13 cellular contexts compared by ENCODE assay signal in the genomic region with DNA sequence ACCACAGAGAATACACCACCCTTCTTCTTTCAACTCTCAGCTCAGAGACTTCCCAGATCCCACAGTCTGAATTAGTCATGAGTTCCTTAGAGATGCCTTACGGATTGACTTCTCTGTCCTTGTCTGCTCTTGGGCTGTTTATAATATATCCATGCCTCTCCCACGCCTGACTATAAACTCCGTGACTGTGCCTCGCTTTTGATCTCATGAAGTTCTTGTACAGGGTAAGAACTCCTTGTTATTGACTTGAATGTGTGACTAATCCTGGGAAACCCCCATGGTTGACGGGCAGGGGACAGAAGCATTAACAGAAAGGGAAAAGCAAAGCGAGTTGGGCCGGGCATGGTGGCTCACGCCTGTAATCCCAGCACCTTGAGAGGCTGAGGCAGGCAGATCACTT.
DNase-seq lines count a peak whose midpoint lies in the region; ATAC-seq, FAIRE-seq and TF ChIP-seq lines count a peak whose summit lies in the region.
"Had no signal": no experiment of that assay in that cellular context is flagged by ENCODE, and none has a peak within 500 bp of the region (broad histone marks: within the 10 kb centered on the region; RNA-seq: fewer than 3 reads in every experiment).

No MANE protein-coding gene starts in this region.

- no peaks in the 10 kb centered on the region for H3K36me3 Mint-ChIP-seq in immature natural killer cell
- H3K36me3 Mint-ChIP-seq: stimulated activated naive B cell treated with anti-CD40 and anti-IgM and Interleukin-4, amounts not matched to agents 10 μg/mL and 1 μg/mL and 100 μg/mL, for 72 hours had no signal

- no peaks in the 10 kb centered on the region for H3K36me3 ChIP-seq in GM12878 (ENCODE audit: control insufficient read depth in 2 of 2, insufficient read depth in 2 of 2, low read length in 1 of 2)
- H3K36me3 ChIP-seq in left lung: no peaks in the 10 kb centered on the region
- H3K36me3 ChIP-seq in aorta (ENCODE audit: control insufficient read depth in 1 of 2, insufficient read depth in 2 of 2, low read length in 1 of 2): no peaks in the 10 kb centered on the region

- no peak overlapping the region for H3K9ac ChIP-seq in GM12878 (ENCODE audit: control insufficient read depth, insufficient read depth, low read length)

- POLR2A ChIA-PET in GM12878 (lab: Charles Lee): no interaction called here

- ATAC-seq in GM12878 (peak; percentile 18; the same call in 2 of the 3 replicates), left lung (peak; percentile 24), GM18519 (IDR thresholded peaks at IDR 0.05; ENCODE audit: low FRiP score, unreplicated experiment) (no peak), aorta (ENCODE audit: low FRiP score) (no peak)
- ATAC-seq: stimulated activated naive B cell treated with anti-CD40 and anti-IgM and Interleukin-4, amounts not matched to agents 10 μg/mL and 1 μg/mL and 100 μg/mL, for 72 hours had no signal

- H3K27me3 Mint-ChIP-seq in immature natural killer cell (ENCODE audit: low read depth in 3 of 3): peaks cover 4 to 6% (median 5%) of the 10 kb centered on the region in 3 donors

- WGBS in GM12878 (ENCODE audit: insufficient coverage, insufficient replicate concordance, low lambda C conversion rate, missing lambda C conversion rate): 25% methylated on average over 8 of the region's 8 CpGs
- 90 to 96% methylated on average over 8 of the region's 8 CpGs for WGBS in aorta, 2 donors

- H3K9me3 ChIP-seq in GM12878 (replicated peaks; ENCODE audit: control insufficient read depth, insufficient read depth, low read length) (no peaks in the 10 kb centered on the region), left lung (no peaks in the 10 kb centered on the region), aorta (ENCODE audit: control insufficient read depth, low read length) (no peaks in the 10 kb centered on the region)

- peak; percentile 42 for DNase-seq in AG10803 (ENCODE audit: low read depth)
- peak; percentile 23 for DNase-seq in HCEC 1CT
- DNase-seq in GM12878 (ENCODE audit: low read depth, low spot score): no peak
- DNase-seq in left lung: no peak
- DNase-seq in NCI-H1436 (lab: John Stamatoyannopoulos, UW): no peak
- DNase-seq in immature natural killer cell: no peak
- no peak for DNase-seq in aorta
- DNase-seq: activated effector memory CD4-positive, alpha-beta T cell treated with Interleukin-2 at 50 U/mL for 16 hours; effector CD8-positive, alpha-beta T cell; NCI-H187 treated with DMSO at 0.1 percent for 48 hours; nephron progenitor cell; stimulated activated naive B cell treated with anti-CD40 and anti-IgM and Interleukin-4, amounts not matched to agents 10 μg/mL and 1 μg/mL and 100 μg/mL, for 72 hours had no signal

- BruUV-seq in GM12878 (replicated peaks; lab: Mats Ljungman, UMichigan): no TSS peak

- no peaks in the 10 kb centered on the region for H3K79me2 ChIP-seq in GM12878 (ENCODE audit: control insufficient read depth, insufficient read depth, low read length)

- TF ChIP-seq EP300 in GM12878 (IDR thresholded peaks at IDR 0.05; ENCODE audit: borderline replicate concordance in 1 of 2, control insufficient read depth in 1 of 2, low read depth in 2 of 2, low read length in 2 of 2): no peak

- H3K4me1 ChIP-seq in GM12878 (ENCODE audit: control insufficient read depth, insufficient read depth, low read length) (no peaks in the 10 kb centered on the region; the same call in 1 of the 2 replicates), left lung (peaks cover 4 to 20% of the 10 kb centered on the region in 2 donors), aorta (ENCODE audit: control insufficient read depth in 1 of 2, insufficient read depth in 2 of 2, low read length in 2 of 2) (no peaks in the 10 kb centered on the region)

- no peaks in the 10 kb centered on the region for H3K9me3 Mint-ChIP-seq in immature natural killer cell
- H3K9me3 Mint-ChIP-seq: nephron progenitor cell; stimulated activated naive B cell treated with anti-CD40 and anti-IgM and Interleukin-4, amounts not matched to agents 10 μg/mL and 1 μg/mL and 100 μg/mL, for 72 hours had no signal

- H3K27ac Mint-ChIP-seq in immature natural killer cell: no peak overlapping the region
- H3K27ac Mint-ChIP-seq: nephron progenitor cell; stimulated activated naive B cell treated with anti-CD40 and anti-IgM and Interleukin-4, amounts not matched to agents 10 μg/mL and 1 μg/mL and 100 μg/mL, for 72 hours had no signal

- peaks cover 9 to 15% of the 10 kb centered on the region in 2 donors for H3K4me1 Mint-ChIP-seq in immature natural killer cell

- FAIRE-seq in GM12878 (lab: Jason Lieb, UNC): no peak

- intact Hi-C loops in GM12878 (cut with micrococcal nuclease; ENCODE audit: unreplicated experiment): no loop called here
- intact Hi-C loops in left lung (cut with DNase I): no loop called here
- intact Hi-C loops in aorta (cut with DNase I): loop anchor here in 1 of 2 donors (10.0 kb wide), 1 partner anchor 1237 kb away; no protein-coding TSS in a partner anchor

- TF ChIP-seq RAD21 in GM12878 (IDR thresholded peaks at IDR 0.05; ENCODE audit: insufficient read depth, low read depth, low read length): no peak

- in situ Hi-C loops in GM12878 (cut with MboI): loop anchor here (10.0 kb wide), 1 partner anchor 987 kb away; no protein-coding TSS in a partner anchor

- no peak overlapping the region for H3K4me3 ChIP-seq in AG10803 (ENCODE audit: low read length)
- H3K4me3 ChIP-seq in GM12878: no peak overlapping the region
- no peak overlapping the region for H3K4me3 ChIP-seq in left lung
- no peak overlapping the region for H3K4me3 ChIP-seq in aorta (ENCODE audit: low read length in 2 of 2)

- TF ChIP-seq CTCF in AG10803 (conservative IDR thresholded peaks at IDR 0.05; ENCODE audit: low read length) (no peak), GM12878 (IDR thresholded peaks at IDR 0.05 in 2 of 3, conservative IDR thresholded peaks at IDR 0.05 in 1 of 3; ENCODE audit: control insufficient read depth in 2 of 3, extremely low read depth in 1 of 3, insufficient read depth in 1 of 3, low read depth in 3 of 3, low read length in 3 of 3) (no peak), left lung (IDR thresholded peaks at IDR 0.05) (no peak)

- no peak overlapping the region for H2AFZ ChIP-seq in GM12878 (ENCODE audit: control insufficient read depth, low read depth, low read length)

- no peak overlapping the region for H3K27ac ChIP-seq in GM12878 (ENCODE audit: control insufficient read depth, insufficient read depth)
- H3K27ac ChIP-seq in left lung: no peak overlapping the region
- H3K27ac ChIP-seq in aorta (ENCODE audit: low read depth in 1 of 2, low read length in 2 of 2): no peak overlapping the region

- SMC1A ChIA-PET in GM12878 (lab: Charles Lee; ENCODE audit: uncharacterized antibody, unreplicated experiment): interaction anchor here (0.8 to 1.4 kb wide), 3 partner anchors 10 to 21 kb away, joined by 3 read pairs; no protein-coding TSS in a partner anchor

- no peak overlapping the region for H3K4me3 Mint-ChIP-seq in immature natural killer cell
- H3K4me3 Mint-ChIP-seq: nephron progenitor cell; stimulated activated naive B cell treated with anti-CD40 and anti-IgM and Interleukin-4, amounts not matched to agents 10 μg/mL and 1 μg/mL and 100 μg/mL, for 72 hours had no signal

- no peak overlapping the region for H3K4me2 ChIP-seq in GM12878 (ENCODE audit: control insufficient read depth, insufficient read depth)

- RAD21 ChIA-PET in GM12878 (lab: Charles Lee; ENCODE audit: unreplicated experiment): interaction anchor here (3.0 kb wide), 1 partner anchor 159 kb away, joined by 7 read pairs; no protein-coding TSS in a partner anchor

- H4K20me1 ChIP-seq in GM12878 (ENCODE audit: control insufficient read depth, insufficient read depth): no peaks in the 10 kb centered on the region

- H3K27me3 ChIP-seq in GM12878 (replicated peaks in 1 of 2; ENCODE audit: control insufficient read depth in 2 of 2, insufficient read depth in 2 of 2, low read length in 1 of 2) (no peaks in the 10 kb centered on the region), left lung (no peaks in the 10 kb centered on the region), aorta (ENCODE audit: control insufficient read depth in 1 of 2, insufficient read depth in 2 of 2, low read length in 1 of 2) (no peaks in the 10 kb centered on the region)

- CTCF ChIA-PET in GM12878 (lab: Yijun Ruan, JAX): interaction anchor here (1.0 to 6.8 kb wide), 3 partner anchors 12 to 158 kb away, joined by 3 to 72 read pairs (median 43); no protein-coding TSS in a partner anchor

- no peak for TF ChIP-seq POLR2A in GM12878 (IDR thresholded peaks at IDR 0.05; ENCODE audit: low read depth, low read length)

TF ChIP-seq in GM12878, 131 proteins besides CTCF, POLR2A, EP300 and RAD21:
- TF ChIP-seq IKZF2 (IDR thresholded peaks at IDR 0.05) (no peak), CHD1 (IDR thresholded peaks at IDR 0.05; ENCODE audit: low read depth, low read length) (no peak), ZNF207 (IDR thresholded peaks at IDR 0.05; ENCODE audit: borderline replicate concordance) (no peak), SUZ12 (IDR thresholded peaks at IDR 0.05; ENCODE audit: unreplicated experiment) (no peak)
- TF ChIP-seq, protein P1, sequence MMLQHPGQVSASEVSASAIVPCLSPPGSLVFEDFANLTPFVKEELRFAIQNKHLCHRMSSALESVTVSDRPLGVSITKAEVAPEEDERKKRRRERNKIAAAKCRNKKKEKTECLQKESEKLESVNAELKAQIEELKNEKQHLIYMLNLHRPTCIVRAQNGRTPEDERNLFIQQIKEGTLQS (IDR thresholded peaks at IDR 0.05; ENCODE audit: borderline replicate concordance, extremely low read depth, low read depth, low read length): no peak
- TF ChIP-seq, protein P2, sequence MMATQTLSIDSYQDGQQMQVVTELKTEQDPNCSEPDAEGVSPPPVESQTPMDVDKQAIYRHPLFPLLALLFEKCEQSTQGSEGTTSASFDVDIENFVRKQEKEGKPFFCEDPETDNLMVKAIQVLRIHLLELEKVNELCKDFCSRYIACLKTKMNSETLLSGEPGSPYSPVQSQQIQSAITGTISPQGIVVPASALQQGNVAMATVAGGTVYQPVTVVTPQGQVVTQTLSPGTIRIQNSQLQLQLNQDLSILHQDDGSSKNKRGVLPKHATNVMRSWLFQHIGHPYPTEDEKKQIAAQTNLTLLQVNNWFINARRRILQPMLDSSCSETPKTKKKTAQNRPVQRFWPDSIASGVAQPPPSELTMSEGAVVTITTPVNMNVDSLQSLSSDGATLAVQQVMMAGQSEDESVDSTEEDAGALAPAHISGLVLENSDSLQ (IDR thresholded peaks at IDR 0.05): peak; percentile 83
TF ChIP-seq in GM12878: peak in this region for 1.

Comparison
In these comparisons a context has a peak if more than half of its experiments do, and no peak if none do; other contexts are left out.
1. DNase-seq: peak in AG10803 (single experiment) and HCEC 1CT (single experiment); none in GM12878 (single experiment), left lung (0 of 2), NCI-H1436 (single experiment), immature natural killer cell (0 of 3) and aorta (0 of 2).
2. ATAC-seq: peak in GM12878 (single experiment) and left lung (single experiment); none in GM18519 (single experiment) and aorta (single experiment).